ENCODE assay signal across 1 cellular context in genomic region chr4:140681201-140681600, GRCh38.
TF ChIP-seq lines count a peak whose summit lies in the region.

No MANE protein-coding gene starts in this region.

TF ChIP-seq in endothelial cell of umbilical vein, 7 proteins besides CTCF, POLR2A, EP300 and RAD21:
- TF ChIP-seq JUN (IDR thresholded peaks at IDR 0.05; ENCODE audit: borderline replicate concordance, insufficient read depth, insufficient read length, low read depth) (no peak), MYC (IDR thresholded peaks at IDR 0.05; ENCODE audit: low read depth, low read length) (no peak), FOS (IDR thresholded peaks at IDR 0.05; ENCODE audit: borderline replicate concordance, insufficient read depth, low read length) (no peak), GATA2 (IDR thresholded peaks at IDR 0.05; ENCODE audit: insufficient read depth, insufficient read length, low read depth, low read length) (no peak), EZH2 (IDR thresholded peaks at IDR 0.05; ENCODE audit: borderline replicate concordance, low read depth, low read length, severe bottlenecking) (no peak), POLR2AphosphoS5 (IDR thresholded peaks at IDR 0.05; ENCODE audit: insufficient read depth, low read depth, low read length) (no peak)
- TF ChIP-seq, protein P1, sequence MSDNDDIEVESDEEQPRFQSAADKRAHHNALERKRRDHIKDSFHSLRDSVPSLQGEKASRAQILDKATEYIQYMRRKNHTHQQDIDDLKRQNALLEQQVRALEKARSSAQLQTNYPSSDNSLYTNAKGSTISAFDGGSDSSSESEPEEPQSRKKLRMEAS (IDR thresholded peaks at IDR 0.05; ENCODE audit: insufficient read depth, insufficient read length), result no peak
TF ChIP-seq in endothelial cell of umbilical vein: peak in this region for 0.
